Comparison of ENCODE assay signal across 9 cellular contexts in the genomic region with DNA sequence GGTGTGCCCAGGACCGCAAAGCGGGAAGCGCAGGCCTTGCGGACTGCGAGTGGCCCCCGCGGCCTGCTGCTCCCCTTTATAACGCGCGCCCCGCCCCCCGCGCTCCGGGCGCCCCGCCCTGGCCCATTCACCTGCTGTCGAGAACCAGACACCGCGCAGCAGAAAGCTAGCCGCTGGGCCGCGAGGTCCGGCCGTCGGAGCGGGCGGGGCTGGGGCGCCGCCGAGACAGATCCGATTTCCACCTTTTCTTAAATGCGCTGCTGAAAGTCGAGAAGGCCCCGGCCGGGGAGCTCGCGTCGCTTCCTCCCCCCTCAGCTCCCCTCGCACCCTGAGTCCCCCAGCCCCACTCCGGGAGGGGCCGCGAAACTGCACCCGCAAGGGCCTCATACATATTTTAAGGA.
DNase-seq lines count a peak whose midpoint lies in the region; ATAC-seq, FAIRE-seq and TF ChIP-seq lines count a peak whose summit lies in the region.
"Had no signal": no experiment of that assay in that cellular context is flagged by ENCODE, and none has a peak within 500 bp of the region (broad histone marks: within the 10 kb centered on the region; RNA-seq: fewer than 3 reads in every experiment).

No MANE protein-coding gene starts in this region.

- peak overlapping the region; percentile 99 for H2AFZ ChIP-seq in MM.1S (ENCODE audit: low read length)
- H2AFZ ChIP-seq in GM12878 (ENCODE audit: control insufficient read depth, low read depth, low read length), result no peak overlapping the region
- H2AFZ ChIP-seq in osteoblast (ENCODE audit: low read length), result no peak overlapping the region

- H3K9me3 ChIP-seq in MM.1S (replicated peaks; ENCODE audit: insufficient read depth, low read length), result no peaks in the 10 kb centered on the region
- H3K9me3 ChIP-seq in GM12878 (replicated peaks; ENCODE audit: control insufficient read depth, insufficient read depth, low read length), result no peaks in the 10 kb centered on the region; the same call in 2 of the 3 replicates
- H3K9me3 ChIP-seq in osteoblast (ENCODE audit: low read depth, low read length), result no peaks in the 10 kb centered on the region

- H4K20me1 ChIP-seq in MM.1S (ENCODE audit: insufficient read depth, low read length), result no peaks in the 10 kb centered on the region
- H4K20me1 ChIP-seq in GM12878 (ENCODE audit: control insufficient read depth, insufficient read depth), result no peaks in the 10 kb centered on the region
- H4K20me1 ChIP-seq in osteoblast (ENCODE audit: insufficient read depth, low read length), result peaks cover 3% of the 10 kb centered on the region

- peaks cover 26% of the 10 kb centered on the region for H3K4me1 ChIP-seq in MM.1S (ENCODE audit: low read length)
- peaks cover 21% of the 10 kb centered on the region for H3K4me1 ChIP-seq in GM12878 (ENCODE audit: control insufficient read depth, insufficient read depth, low read length)
- no peaks in the 10 kb centered on the region for H3K4me1 ChIP-seq in osteoblast (ENCODE audit: insufficient read depth, low read length)

- peaks cover 49% of the 10 kb centered on the region for H3K27me3 ChIP-seq in MM.1S (replicated peaks; ENCODE audit: insufficient read depth, low read length)
- peaks cover 29 to 32% of the 10 kb centered on the region in 2 experiments for H3K27me3 ChIP-seq in GM12878 (replicated peaks in 1 of 2; ENCODE audit: control insufficient read depth in 2 of 2, insufficient read depth in 2 of 2, low read length in 1 of 2)
- peaks cover 96% of the 10 kb centered on the region for H3K27me3 ChIP-seq in osteoblast (ENCODE audit: insufficient read depth, low read length)

- DNase-seq in DMS53 treated with DMSO at 0.1 percent for 48 hours (lab: John Stamatoyannopoulos, UW; ENCODE audit: unreplicated experiment), result peak; percentile 57
- peak; percentile 14 for DNase-seq in MM.1S
- DNase-seq in GM12878 (ENCODE audit: low read depth, low spot score), result no peak
- DNase-seq in osteoblast (ENCODE audit: insufficient read length, low spot score, missing footprints), result peak; percentile 80
- DNase-seq in NCI-H1436 (lab: John Stamatoyannopoulos, UW), result no peak
- DNase-seq in putamen (ENCODE audit: low spot score), result no peak
- no peak for DNase-seq in HEK293T (ENCODE audit: extremely low spot score)
- DNase-seq: HFFc6 had no signal

- TF ChIP-seq POLR2A in GM12878 (IDR thresholded peaks at IDR 0.05; ENCODE audit: low read depth, low read length), result no peak

- H3K36me3 ChIP-seq in MM.1S (replicated peaks; ENCODE audit: insufficient read depth, low read length) (no peaks in the 10 kb centered on the region), GM12878 (ENCODE audit: control insufficient read depth in 2 of 2, insufficient read depth in 2 of 2, low read length in 1 of 2) (no peaks in the 10 kb centered on the region), osteoblast (ENCODE audit: insufficient read depth, low read length) (no peaks in the 10 kb centered on the region)

- TF ChIP-seq EP300 in GM12878 (IDR thresholded peaks at IDR 0.05; ENCODE audit: borderline replicate concordance in 1 of 2, control insufficient read depth in 1 of 2, low read depth in 2 of 2, low read length in 2 of 2), result no peak

- ATAC-seq in GM12878, result no peak

- in situ Hi-C loops in GM12878 (cut with MboI), result no loop called here

- RAD21 ChIA-PET in GM12878 (lab: Charles Lee; ENCODE audit: unreplicated experiment), result no interaction called here

- 1% methylated on average over 25 of the region's 43 CpGs for WGBS in GM12878 (ENCODE audit: insufficient coverage, insufficient replicate concordance, low lambda C conversion rate, missing lambda C conversion rate)

- H3K79me2 ChIP-seq in MM.1S (ENCODE audit: low read length) (no peaks in the 10 kb centered on the region), GM12878 (ENCODE audit: control insufficient read depth, insufficient read depth, low read length) (no peaks in the 10 kb centered on the region), osteoblast (ENCODE audit: insufficient read depth, low read length) (no peaks in the 10 kb centered on the region)

- POLR2A ChIA-PET in GM12878 (lab: Charles Lee) (no interaction called here), HEK293T (lab: Yijun Ruan, JAX) (interaction anchor here (1.4 kb wide), 1 partner anchor 9 kb away, joined by 4 read pairs; no protein-coding TSS in a partner anchor)

- H3K4me3 ChIP-seq in MM.1S (ENCODE audit: low read length) (peak overlapping the region; percentile 98), GM12878 (no peak overlapping the region), osteoblast (ENCODE audit: insufficient read depth, low read length) (no peak overlapping the region)

- TF ChIP-seq CTCF in MM.1S (IDR thresholded peaks at IDR 0.05; ENCODE audit: low read length) (no peak), GM12878 (IDR thresholded peaks at IDR 0.05 in 2 of 3, conservative IDR thresholded peaks at IDR 0.05 in 1 of 3; ENCODE audit: control insufficient read depth in 2 of 3, extremely low read depth in 1 of 3, insufficient read depth in 1 of 3, low read depth in 3 of 3, low read length in 3 of 3) (no peak), osteoblast (IDR thresholded peaks at IDR 0.05; ENCODE audit: extremely low read depth, low read depth, low read length) (no peak)

- H3K27ac ChIP-seq in MM.1S (ENCODE audit: low read length), result no peak overlapping the region
- H3K27ac ChIP-seq in GM12878 (ENCODE audit: control insufficient read depth, insufficient read depth), result no peak overlapping the region
- no peak overlapping the region for H3K27ac ChIP-seq in osteoblast (ENCODE audit: low read depth, low read length)

- no peak for FAIRE-seq in GM12878 (lab: Jason Lieb, UNC)
- FAIRE-seq: GM12891 had no signal

- peaks cover 17% of the 10 kb centered on the region; the same call in 1 of the 2 replicates for H3F3A ChIP-seq in MM.1S (ENCODE audit: insufficient read depth, low read length)

- H3K9ac ChIP-seq in MM.1S (ENCODE audit: low read length) (no peak overlapping the region), GM12878 (ENCODE audit: control insufficient read depth, insufficient read depth, low read length) (no peak overlapping the region)

- no peaks in the 10 kb centered on the region for H3K9me2 ChIP-seq in MM.1S (replicated peaks; ENCODE audit: insufficient read depth, low read length)

- CTCF ChIA-PET in GM12878 (lab: Yijun Ruan, JAX) (interaction anchor here (1.0 kb wide), 1 partner anchor 113 kb away, joined by 3 read pairs; no protein-coding TSS in a partner anchor), HEK293T (lab: Yijun Ruan, JAX) (no interaction called here)

- no TSS peak for BruUV-seq in GM12878 (replicated peaks; lab: Mats Ljungman, UMichigan)

- TF ChIP-seq RAD21 in GM12878 (IDR thresholded peaks at IDR 0.05; ENCODE audit: insufficient read depth, low read depth, low read length), result no peak

- intact Hi-C loops in GM12878 (cut with micrococcal nuclease; ENCODE audit: unreplicated experiment), result no loop called here

- SMC1A ChIA-PET in GM12878 (lab: Charles Lee; ENCODE audit: uncharacterized antibody, unreplicated experiment), result no interaction called here

- H3K4me2 ChIP-seq in MM.1S (ENCODE audit: low read depth, low read length), result peak overlapping the region; percentile 86
- peak overlapping the region; percentile 90 for H3K4me2 ChIP-seq in GM12878 (ENCODE audit: control insufficient read depth, insufficient read depth)
- no peak overlapping the region for H3K4me2 ChIP-seq in osteoblast (ENCODE audit: insufficient read depth, low read length)

TF ChIP-seq in GM12878, 131 proteins besides CTCF, POLR2A, EP300 and RAD21:
- no peak for TF ChIP-seq BMI1 (IDR thresholded peaks at IDR 0.05; ENCODE audit: borderline replicate concordance)
- no peak for TF ChIP-seq KAT2A (conservative IDR thresholded peaks at IDR 0.05; ENCODE audit: control insufficient read depth, low read depth, low read length)

TF ChIP-seq in HEK293T, 16 proteins besides CTCF, POLR2A, EP300 and RAD21:
- TF ChIP-seq FOXM1 (IDR thresholded peaks at IDR 0.05; ENCODE audit: borderline replicate concordance), result no peak
- no peak for TF ChIP-seq L3MBTL2 (conservative IDR thresholded peaks at IDR 0.05)
- TF ChIP-seq FOXA1 (IDR thresholded peaks at IDR 0.05), result no peak
- no peak for TF ChIP-seq CTBP1 (IDR thresholded peaks at IDR 0.05; ENCODE audit: borderline replicate concordance)

Comparison
In these comparisons a context has a peak if more than half of its experiments do, and no peak if none do; other contexts are left out.
1. DNase-seq: peak in DMS53 treated with DMSO at 0.1 percent for 48 hours (single experiment), MM.1S (single experiment) and osteoblast (single experiment); none in GM12878 (single experiment), NCI-H1436 (single experiment), putamen (single experiment) and HEK293T (single experiment).